ENCODE assay signal across 11 cellular contexts in genomic region chr17:39920218-39921210, GRCh38. TPM values are rescaled to one million over a fixed set of nuclear protein-coding genes. Genes with fewer than 3 reads are reported as not detected.
A peak's percentile ranks its signal among the peaks of the same experiment; 100 is the strongest.
DNase-seq lines count a peak whose midpoint lies in the region; ATAC-seq, FAIRE-seq and TF ChIP-seq lines count a peak whose summit lies in the region.
"Had no signal": no experiment of that assay in that cellular context is flagged by ENCODE, and none has a peak within 500 bp of the region (broad histone marks: within the 10 kb centered on the region; RNA-seq: fewer than 3 reads in every experiment).

No MANE protein-coding gene starts in this region.

- no peak overlapping the region for H2AFZ ChIP-seq in K562 (ENCODE audit: low read depth, low read length)

- TF ChIP-seq CTCF in GM13977 (IDR thresholded peaks at IDR 0.05; ENCODE audit: extremely low read depth, insufficient read depth, missing control alignments) (no peak), K562 (IDR thresholded peaks at IDR 0.05 in 2 of 3, conservative IDR thresholded peaks at IDR 0.05 in 1 of 3; ENCODE audit: insufficient read depth in 2 of 3, low read depth in 1 of 3, low read length in 3 of 3) (no peak), osteocyte (IDR thresholded peaks at IDR 0.05) (no peak)

- no TSS peak for BruUV-seq in K562 (replicated peaks; lab: Mats Ljungman, UMichigan)

- H3K4me1 Mint-ChIP-seq in activated CD4-positive, alpha-beta T cell treated with anti-CD3 and anti-CD28 coated beads, Interleukin-2, amount 10 ng/mL, durations not matched to agents 24 days and 14 days: peaks cover 74% of the 10 kb centered on the region
- peaks cover 14% of the 10 kb centered on the region for H3K4me1 Mint-ChIP-seq in osteocyte (ENCODE audit: unreplicated experiment)

- ATAC-seq in K562 (no peak), GM21390 (IDR thresholded peaks at IDR 0.05; ENCODE audit: unreplicated experiment) (no peak)
- ATAC-seq: upper lobe of right lung had no signal

- 0 out of 2 replicates have a peak, but pooled peaks cover 7% of the 10 kb centered on the region for H4K20me1 ChIP-seq in K562 (replicated peaks; ENCODE audit: control insufficient read depth, insufficient read depth, low read length)

- H3K9me3 Mint-ChIP-seq in activated CD4-positive, alpha-beta T cell treated with anti-CD3 and anti-CD28 coated beads, Interleukin-2, amount 10 ng/mL, durations not matched to agents 24 days and 14 days: no peaks in the 10 kb centered on the region
- H3K9me3 Mint-ChIP-seq in osteocyte (ENCODE audit: unreplicated experiment): no peaks in the 10 kb centered on the region

- peaks cover 8 to 22% of the 10 kb centered on the region in 2 experiments; a peak in 4 of 5 replicates for H3K4me1 ChIP-seq in K562 (replicated peaks in 1 of 2; ENCODE audit: control insufficient read depth in 2 of 2, insufficient read depth in 2 of 2, low read length in 2 of 2)

- WGBS in K562 (ENCODE audit: insufficient coverage, low coverage, missing lambda C conversion rate): 66% methylated on average over 17 of the region's 19 CpGs

- FAIRE-seq in K562 (lab: Jason Lieb, UNC): peak; percentile 6

- H3K79me2 ChIP-seq in K562 (ENCODE audit: control insufficient read depth, insufficient read depth, low read length): peaks cover 16% of the 10 kb centered on the region

- no peak for TF ChIP-seq EP300 in K562 (IDR thresholded peaks at IDR 0.05; ENCODE audit: low read length)

- H3K4me3 ChIP-seq in K562: no peak overlapping the region
- H3K4me3 ChIP-seq: upper lobe of right lung had no signal

- CTCF ChIA-PET in K562 (lab: Yijun Ruan, JAX; ENCODE audit: low intra/inter-chr PET ratio): no interaction called here

- H3K36me3 Mint-ChIP-seq in activated CD4-positive, alpha-beta T cell treated with anti-CD3 and anti-CD28 coated beads, Interleukin-2, amount 10 ng/mL, durations not matched to agents 24 days and 14 days (ENCODE audit: low read depth): peaks cover 67% of the 10 kb centered on the region
- peaks cover 25% of the 10 kb centered on the region for H3K36me3 Mint-ChIP-seq in osteocyte (ENCODE audit: unreplicated experiment)

- H3K9me3 ChIP-seq in K562 (replicated peaks; ENCODE audit: control insufficient read depth, insufficient read depth, low read depth, low read length): no peaks in the 10 kb centered on the region
- H3K9me3 ChIP-seq: upper lobe of right lung had no signal

- H3K27me3 Mint-ChIP-seq in activated CD4-positive, alpha-beta T cell treated with anti-CD3 and anti-CD28 coated beads, Interleukin-2, amount 10 ng/mL, durations not matched to agents 24 days and 14 days: no peaks in the 10 kb centered on the region
- no peaks in the 10 kb centered on the region for H3K27me3 Mint-ChIP-seq in osteocyte (ENCODE audit: unreplicated experiment)

- no peaks in the 10 kb centered on the region for H3K27me3 ChIP-seq in K562 (ENCODE audit: control insufficient read depth in 2 of 2, insufficient read depth in 2 of 2, low read length in 2 of 2)
- H3K27me3 ChIP-seq: upper lobe of right lung had no signal

- H3K4me3 Mint-ChIP-seq in activated CD4-positive, alpha-beta T cell treated with anti-CD3 and anti-CD28 coated beads, Interleukin-2, amount 10 ng/mL, durations not matched to agents 24 days and 14 days: peak overlapping the region; percentile 59
- H3K4me3 Mint-ChIP-seq in osteocyte (ENCODE audit: unreplicated experiment): no peak overlapping the region

- intact Hi-C loops in activated CD4-positive, alpha-beta T cell treated with anti-CD3 and anti-CD28 coated beads, Interleukin-2, amount 10 ng/mL, durations not matched to agents 24 days and 14 days (cut with micrococcal nuclease): loop anchor here (10.0 kb wide), 2 partner anchors 166 to 236 kb away; partner anchors contain the start of gene PGAP3
- intact Hi-C loops in K562 (cut with micrococcal nuclease): no loop called here

- H3K27ac Mint-ChIP-seq in activated CD4-positive, alpha-beta T cell treated with anti-CD3 and anti-CD28 coated beads, Interleukin-2, amount 10 ng/mL, durations not matched to agents 24 days and 14 days: peak overlapping the region; percentile 92
- no peak overlapping the region for H3K27ac Mint-ChIP-seq in osteocyte (ENCODE audit: unreplicated experiment)

- in situ Hi-C loops in GM13977 (cut with MboI; ENCODE audit: low pct_unique_long_range_greater_than_20kb, low sequenced_read_pairs, unreplicated experiment) (no loop called here), K562 (cut with MboI) (no loop called here)

- H3K27ac ChIP-seq in K562 (ENCODE audit: extremely low read depth, low read depth, low read length): no peak overlapping the region
- H3K27ac ChIP-seq: upper lobe of right lung had no signal

- H3K36me3 ChIP-seq in K562 (ENCODE audit: control insufficient read depth, insufficient read depth, low read length): peaks cover 45% of the 10 kb centered on the region; the same call in 2 of the 3 replicates

- DNase-seq in GM13977 (ENCODE audit: low spot score): peak; percentile 58
- DNase-seq in activated CD4-positive, alpha-beta T cell treated with anti-CD3 and anti-CD28 coated beads, Interleukin-2, amount 10 ng/mL, durations not matched to agents 24 days and 14 days: peak; percentile 82
- DNase-seq in K562 (ENCODE audit: extremely low read depth in 1 of 4, low spot score in 3 of 4): no peak
- peak; percentile 39 for DNase-seq in stimulated activated CD8-positive, alpha-beta memory T cell treated with anti-CD3 and anti-CD28 coated beads, Interleukin-12 subunit alpha, Interleukin-12 subunit beta, amount 100 ng/mL, for 24 hours (ENCODE audit: extremely low read depth)
- DNase-seq in NOMO-1 treated with dmso at 0.1 percent for 144 hours (lab: John Stamatoyannopoulos, UW; ENCODE audit: unreplicated experiment): no peak
- DNase-seq in osteocyte (ENCODE audit: extremely low spot score, unreplicated experiment): no peak
- no peak for DNase-seq in erythroblast (lab: John Stamatoyannopoulos, UW)
- DNase-seq: kidney glomerular epithelial cell, upper lobe of right lung had no signal

- H3K9me1 ChIP-seq in K562 (ENCODE audit: control insufficient read depth, insufficient read depth, low read length): peaks cover 13% of the 10 kb centered on the region

- H3K4me2 ChIP-seq in K562 (ENCODE audit: insufficient read depth, low read length): no peak overlapping the region

- 0 out of 2 replicates have a peak, but pooled peaks have one; percentile 16 for TF ChIP-seq POLR2A in K562 (conservative IDR thresholded peaks at IDR 0.05)
- TF ChIP-seq POLR2A in erythroblast (IDR thresholded peaks at IDR 0.05; ENCODE audit: low read length): no peak

- TF ChIP-seq RAD21 in K562 (CRISPR knock-in tag; conservative IDR thresholded peaks at IDR 0.05 in 1 of 2, IDR thresholded peaks at IDR 0.05 in 1 of 2): no peak

- peak overlapping the region in 1 of 2 experiments; percentile 38; a peak in 2 of 4 replicates for H3K9ac ChIP-seq in K562 (ENCODE audit: insufficient read depth in 1 of 2, low read depth in 2 of 2, low read length in 2 of 2)

- POLR2A ChIA-PET in K562 (lab: Yijun Ruan, JAX): no interaction called here

RNA-seq across cellular contexts. Expression of gene GSDMB, which starts 2.1 kb away (rescaled TPM):
- total RNA-seq in activated CD4-positive, alpha-beta T cell treated with anti-CD3 and anti-CD28 coated beads, Interleukin-2, amount 10 ng/mL, durations not matched to agents 24 days and 14 days: 22.1 and 22.7 TPM in 2 replicates
- 38.1 and 46.5 TPM in 2 replicates for total RNA-seq in K562 (2011; cell fraction: chromatin; rRNA removed; ENCODE audit: low replicate concordance)
- 16.2 and 17.1 TPM in 2 replicates for total RNA-seq in K562 (2011; cell fraction: nucleolus; rRNA removed)
- total RNA-seq in K562 (2011; cell fraction: nucleoplasm; rRNA removed): 31.9 and 49.0 TPM in 2 replicates
- total RNA-seq in K562 (2014; rRNA removed) (1.8 and 2.3 TPM in 2 replicates), K562 (2014; rRNA removed; fragmentation: Illumina TruSeq; extraction: Trizol) (2.6 and 2.8 TPM in 2 replicates), K562 (2015; rRNA removed; fragmentation: Illumina TruSeq; extraction: Trizol) (2.1 TPM in 2 replicates), K562 (2021) (1.5 and 2.1 TPM in 2 replicates), osteocyte (9.6 and 10.2 TPM in 2 replicates)
- polyA plus RNA-seq in K562 (2011; rRNA removed) (5.3 and 6.1 TPM in 2 replicates), K562 (2014; fragmentation: Illumina TruSeq; extraction: Trizol) (2.2 and 3.0 TPM in 2 replicates), K562 (2014; fragmentation: Nextera tagmentation; extraction: Ambion mirVana) (under 1 TPM; 0.49 to 0.95 TPM), K562 (2014; rRNA removed) (3.2 and 4.6 TPM in 2 replicates)
- polyA plus RNA-seq in K562 (2011; cell fraction: cytosol; rRNA removed): 1.2 and 1.8 TPM in 2 replicates
- polyA plus RNA-seq in K562 (2011; cell fraction: nucleus; rRNA removed): 30.6 and 32.1 TPM in 2 replicates
- polyA plus RNA-seq in K562 (2012): 3.0 and 12.4 TPM in 2 replicates
- 2.2 and 4.8 TPM in 2 replicates for polyA minus RNA-seq in K562 (2011; rRNA and poly(A)+ RNA removed)
- 0.73 TPM in 1 of 2 replicates, not detected in the other for polyA minus RNA-seq in K562 (2011; cell fraction: cytosol; rRNA and poly(A)+ RNA removed)
- polyA minus RNA-seq in K562 (2011; cell fraction: nucleus; rRNA and poly(A)+ RNA removed): 4.2 and 5.3 TPM in 2 replicates

RNA-seq across cellular contexts. Expression of gene ORMDL3, which starts 6.9 kb away (rescaled TPM):
- 65.7 and 65.8 TPM in 2 replicates for total RNA-seq in activated CD4-positive, alpha-beta T cell treated with anti-CD3 and anti-CD28 coated beads, Interleukin-2, amount 10 ng/mL, durations not matched to agents 24 days and 14 days
- total RNA-seq in K562 (2011; cell fraction: chromatin; rRNA removed; ENCODE audit: low replicate concordance): 30.8 and 69.1 TPM in 2 replicates
- 46.8 and 47.9 TPM in 2 replicates for total RNA-seq in K562 (2011; cell fraction: nucleolus; rRNA removed)
- 44.6 and 60.4 TPM in 2 replicates for total RNA-seq in K562 (2011; cell fraction: nucleoplasm; rRNA removed)
- total RNA-seq in K562 (2014; rRNA removed): 21.6 and 30.7 TPM in 2 replicates
- 27.1 and 27.7 TPM in 2 replicates for total RNA-seq in K562 (2014; rRNA removed; fragmentation: Illumina TruSeq; extraction: Trizol)
- 34.2 and 36.9 TPM in 2 replicates for total RNA-seq in K562 (2015; rRNA removed; fragmentation: Illumina TruSeq; extraction: Trizol)
- 16.9 and 23.8 TPM in 2 replicates for total RNA-seq in K562 (2021)
- 38.2 and 57.4 TPM in 2 replicates for polyA plus RNA-seq in K562 (2011; rRNA removed)
- polyA plus RNA-seq in K562 (2011; cell fraction: cytosol; rRNA removed): 46.5 and 67.4 TPM in 2 replicates
- 37.3 and 55.5 TPM in 2 replicates for polyA plus RNA-seq in K562 (2011; cell fraction: nucleus; rRNA removed)
- 29.5 and 36.7 TPM in 2 replicates for polyA plus RNA-seq in K562 (2012)
- polyA plus RNA-seq in K562 (2014; fragmentation: Illumina TruSeq; extraction: Trizol): 26.7 and 32.9 TPM in 2 replicates
- polyA plus RNA-seq in K562 (2014; fragmentation: Nextera tagmentation; extraction: Ambion mirVana): 1 to 10 TPM; 2.7 to 4.6 TPM
- polyA plus RNA-seq in K562 (2014; rRNA removed): 29.5 and 31.9 TPM in 2 replicates
- 11.7 and 20.6 TPM in 2 replicates for polyA minus RNA-seq in K562 (2011; rRNA and poly(A)+ RNA removed)
- polyA minus RNA-seq in K562 (2011; cell fraction: cytosol; rRNA and poly(A)+ RNA removed): 7.9 and 24.2 TPM in 2 replicates
- polyA minus RNA-seq in K562 (2011; cell fraction: nucleus; rRNA and poly(A)+ RNA removed): 13.4 and 18.8 TPM in 2 replicates
- total RNA-seq in osteocyte: 59.4 and 60.5 TPM in 2 replicates

RNA-seq across cellular contexts. Expression of gene LRRC3C, which starts 7.0 kb away (rescaled TPM):
- total RNA-seq in activated CD4-positive, alpha-beta T cell treated with anti-CD3 and anti-CD28 coated beads, Interleukin-2, amount 10 ng/mL, durations not matched to agents 24 days and 14 days: not detected in 2 replicates
- total RNA-seq in K562 (2011; cell fraction: chromatin; rRNA removed; ENCODE audit: low replicate concordance): not detected in 2 replicates
- not detected in 2 replicates for total RNA-seq in K562 (2011; cell fraction: nucleolus; rRNA removed)
- not detected in 2 replicates for total RNA-seq in K562 (2011; cell fraction: nucleoplasm; rRNA removed)
- total RNA-seq in K562 (2014; rRNA removed): not detected in 2 replicates
- not detected in 2 replicates for total RNA-seq in K562 (2014; rRNA removed; fragmentation: Illumina TruSeq; extraction: Trizol)
- not detected in 2 replicates for total RNA-seq in K562 (2015; rRNA removed; fragmentation: Illumina TruSeq; extraction: Trizol)
- total RNA-seq in K562 (2021): not detected in 2 replicates
- not detected in 2 replicates for polyA plus RNA-seq in K562 (2011; rRNA removed)
- not detected in 2 replicates for polyA plus RNA-seq in K562 (2011; cell fraction: cytosol; rRNA removed)
- polyA plus RNA-seq in K562 (2011; cell fraction: nucleus; rRNA removed): not detected in 2 replicates
- polyA plus RNA-seq in K562 (2012): not detected in 2 replicates
- not detected in 2 replicates for polyA plus RNA-seq in K562 (2014; fragmentation: Illumina TruSeq; extraction: Trizol)
- polyA plus RNA-seq in K562 (2014; fragmentation: Nextera tagmentation; extraction: Ambion mirVana): not detected
- not detected in 2 replicates for polyA plus RNA-seq in K562 (2014; rRNA removed)
- not detected in 2 replicates for polyA minus RNA-seq in K562 (2011; rRNA and poly(A)+ RNA removed)
- polyA minus RNA-seq in K562 (2011; cell fraction: cytosol; rRNA and poly(A)+ RNA removed): not detected in 2 replicates
- not detected in 2 replicates for polyA minus RNA-seq in K562 (2011; cell fraction: nucleus; rRNA and poly(A)+ RNA removed)
- not detected in 2 replicates for total RNA-seq in osteocyte
- total RNA-seq: pulmonary artery endothelial cell, upper lobe of right lung had no signal

RNA-seq across cellular contexts. Expression of gene GSDMA, which starts 42.3 kb away (rescaled TPM):
- 0.69 and 0.84 TPM in 2 replicates for total RNA-seq in activated CD4-positive, alpha-beta T cell treated with anti-CD3 and anti-CD28 coated beads, Interleukin-2, amount 10 ng/mL, durations not matched to agents 24 days and 14 days
- not detected in 2 replicates for total RNA-seq in K562 (2011; cell fraction: chromatin; rRNA removed; ENCODE audit: low replicate concordance)
- not detected in 2 replicates for total RNA-seq in K562 (2011; cell fraction: nucleolus; rRNA removed)
- total RNA-seq in K562 (2011; cell fraction: nucleoplasm; rRNA removed): not detected in 2 replicates
- not detected in 2 replicates for total RNA-seq in K562 (2014; rRNA removed)
- 0.07 TPM in 1 of 2 replicates, not detected in the other for total RNA-seq in K562 (2014; rRNA removed; fragmentation: Illumina TruSeq; extraction: Trizol)
- 0.07 TPM in 1 of 2 replicates, not detected in the other for total RNA-seq in K562 (2015; rRNA removed; fragmentation: Illumina TruSeq; extraction: Trizol)
- total RNA-seq in K562 (2021): 0.09 TPM in 1 of 2 replicates, not detected in the other
- polyA plus RNA-seq in K562 (2011; rRNA removed): 0.04 and 0.06 TPM in 2 replicates
- 0.06 and 0.10 TPM in 2 replicates for polyA plus RNA-seq in K562 (2011; cell fraction: cytosol; rRNA removed)
- 0.11 TPM in 1 of 2 replicates, not detected in the other for polyA plus RNA-seq in K562 (2011; cell fraction: nucleus; rRNA removed)
- 0.08 TPM in 2 replicates for polyA plus RNA-seq in K562 (2012)
- polyA plus RNA-seq in K562 (2014; fragmentation: Illumina TruSeq; extraction: Trizol): 0.12 and 0.13 TPM in 2 replicates
- under 1 TPM; 0.04 to 0.06 TPM for polyA plus RNA-seq in K562 (2014; fragmentation: Nextera tagmentation; extraction: Ambion mirVana)
- polyA plus RNA-seq in K562 (2014; rRNA removed): 0.07 TPM in 1 of 2 replicates, not detected in the other
- not detected in 2 replicates for polyA minus RNA-seq in K562 (2011; rRNA and poly(A)+ RNA removed)
- polyA minus RNA-seq in K562 (2011; cell fraction: cytosol; rRNA and poly(A)+ RNA removed): not detected in 2 replicates
- polyA minus RNA-seq in K562 (2011; cell fraction: nucleus; rRNA and poly(A)+ RNA removed): not detected in 2 replicates
- not detected in 2 replicates for total RNA-seq in osteocyte
- total RNA-seq: pulmonary artery endothelial cell had no signal

RNA-seq across cellular contexts. Expression of gene ZPBP2, which starts 52.5 kb away (rescaled TPM):
- total RNA-seq in activated CD4-positive, alpha-beta T cell treated with anti-CD3 and anti-CD28 coated beads, Interleukin-2, amount 10 ng/mL, durations not matched to agents 24 days and 14 days: not detected in 2 replicates
- total RNA-seq in K562 (2011; cell fraction: chromatin; rRNA removed; ENCODE audit: low replicate concordance): not detected in 2 replicates
- not detected in 2 replicates for total RNA-seq in K562 (2011; cell fraction: nucleolus; rRNA removed)
- not detected in 2 replicates for total RNA-seq in K562 (2011; cell fraction: nucleoplasm; rRNA removed)
- not detected in 2 replicates for total RNA-seq in K562 (2014; rRNA removed)
- total RNA-seq in K562 (2014; rRNA removed; fragmentation: Illumina TruSeq; extraction: Trizol): not detected in 2 replicates
- total RNA-seq in K562 (2015; rRNA removed; fragmentation: Illumina TruSeq; extraction: Trizol): not detected in 2 replicates
- not detected in 2 replicates for total RNA-seq in K562 (2021)
- polyA plus RNA-seq in K562 (2011; rRNA removed): not detected in 2 replicates
- not detected in 2 replicates for polyA plus RNA-seq in K562 (2011; cell fraction: cytosol; rRNA removed)
- not detected in 2 replicates for polyA plus RNA-seq in K562 (2011; cell fraction: nucleus; rRNA removed)
- not detected in 2 replicates for polyA plus RNA-seq in K562 (2012)
- polyA plus RNA-seq in K562 (2014; fragmentation: Illumina TruSeq; extraction: Trizol): not detected in 2 replicates
- not detected for polyA plus RNA-seq in K562 (2014; fragmentation: Nextera tagmentation; extraction: Ambion mirVana)
- polyA plus RNA-seq in K562 (2014; rRNA removed): not detected in 2 replicates
- polyA minus RNA-seq in K562 (2011; rRNA and poly(A)+ RNA removed): not detected in 2 replicates
- polyA minus RNA-seq in K562 (2011; cell fraction: cytosol; rRNA and poly(A)+ RNA removed): not detected in 2 replicates
- not detected in 2 replicates for polyA minus RNA-seq in K562 (2011; cell fraction: nucleus; rRNA and poly(A)+ RNA removed)
- not detected in 2 replicates for total RNA-seq in osteocyte
- total RNA-seq: pulmonary artery endothelial cell, upper lobe of right lung had no signal

Comparison
In these comparisons a context has a peak if more than half of its experiments do, and no peak if none do; other contexts are left out.
1. DNase-seq: peak in GM13977 (single experiment), activated CD4-positive, alpha-beta T cell treated with anti-CD3 and anti-CD28 coated beads, Interleukin-2, amount 10 ng/mL, durations not matched to agents 24 days and 14 days (single experiment) and stimulated activated CD8-positive, alpha-beta memory T cell treated with anti-CD3 and anti-CD28 coated beads, Interleukin-12 subunit alpha, Interleukin-12 subunit beta, amount 100 ng/mL, for 24 hours (single experiment); none in K562 (0 of 4), NOMO-1 treated with dmso at 0.1 percent for 144 hours (single experiment), osteocyte (single experiment) and erythroblast (0 of 2).